Comparison of ENCODE assay signal across 1 cellular context in the genomic region with DNA sequence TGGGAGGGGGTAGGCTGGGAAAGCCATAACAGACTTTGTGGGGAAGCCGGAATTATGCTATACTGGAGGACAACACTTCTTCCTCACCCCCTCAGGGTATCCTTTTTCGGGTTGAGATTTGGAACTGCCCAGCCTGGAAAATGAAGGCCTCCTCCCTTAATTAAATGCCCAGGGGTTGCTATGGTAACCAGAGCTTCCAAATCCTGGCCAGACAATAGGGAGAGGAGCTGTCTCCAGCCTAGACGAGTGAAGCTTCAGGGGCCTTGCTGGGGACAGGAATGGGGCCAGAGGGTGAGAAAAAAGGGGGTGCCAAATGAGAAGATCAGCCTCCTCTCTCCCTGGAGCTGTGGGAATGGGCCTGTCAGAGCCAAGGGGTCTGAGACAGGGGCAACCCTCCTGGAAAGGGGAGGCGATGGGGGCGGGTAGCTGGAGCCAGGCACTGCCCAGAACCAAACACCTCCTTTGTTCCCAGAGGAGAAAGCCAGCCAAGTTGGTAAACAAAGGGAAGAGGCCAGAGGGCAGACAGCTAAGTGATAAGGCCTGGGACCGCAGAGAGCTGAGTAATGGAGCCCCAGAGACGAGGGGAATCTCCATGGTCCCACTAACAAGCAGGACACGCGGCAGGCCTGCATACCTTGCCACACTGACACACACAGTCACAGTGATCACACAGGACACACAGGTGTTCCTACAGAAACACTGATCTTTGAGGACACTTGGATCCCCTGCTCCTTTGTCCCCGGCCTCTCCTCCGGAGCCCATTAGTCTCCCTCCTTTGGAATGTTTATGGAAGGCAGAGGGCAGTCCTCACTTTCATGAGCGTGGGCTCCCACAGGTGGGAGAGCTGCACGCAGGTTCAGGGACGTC.
TF ChIP-seq lines count a peak whose summit lies in the region.

No MANE protein-coding gene starts in this region.

TF ChIP-seq in A549, 52 proteins besides CTCF, POLR2A, EP300 and RAD21 (continued from another document):
- TF ChIP-seq, protein P1, sequence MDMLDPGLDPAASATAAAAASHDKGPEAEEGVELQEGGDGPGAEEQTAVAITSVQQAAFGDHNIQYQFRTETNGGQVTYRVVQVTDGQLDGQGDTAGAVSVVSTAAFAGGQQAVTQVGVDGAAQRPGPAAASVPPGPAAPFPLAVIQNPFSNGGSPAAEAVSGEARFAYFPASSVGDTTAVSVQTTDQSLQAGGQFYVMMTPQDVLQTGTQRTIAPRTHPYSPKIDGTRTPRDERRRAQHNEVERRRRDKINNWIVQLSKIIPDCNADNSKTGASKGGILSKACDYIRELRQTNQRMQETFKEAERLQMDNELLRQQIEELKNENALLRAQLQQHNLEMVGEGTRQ (IDR thresholded peaks at IDR 0.05): no peak
- TF ChIP-seq, protein P2, sequence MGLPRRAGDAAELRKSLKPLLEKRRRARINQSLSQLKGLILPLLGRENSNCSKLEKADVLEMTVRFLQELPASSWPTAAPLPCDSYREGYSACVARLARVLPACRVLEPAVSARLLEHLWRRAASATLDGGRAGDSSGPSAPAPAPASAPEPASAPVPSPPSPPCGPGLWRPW (IDR thresholded peaks at IDR 0.05): no peak
- TF ChIP-seq, protein P3, sequence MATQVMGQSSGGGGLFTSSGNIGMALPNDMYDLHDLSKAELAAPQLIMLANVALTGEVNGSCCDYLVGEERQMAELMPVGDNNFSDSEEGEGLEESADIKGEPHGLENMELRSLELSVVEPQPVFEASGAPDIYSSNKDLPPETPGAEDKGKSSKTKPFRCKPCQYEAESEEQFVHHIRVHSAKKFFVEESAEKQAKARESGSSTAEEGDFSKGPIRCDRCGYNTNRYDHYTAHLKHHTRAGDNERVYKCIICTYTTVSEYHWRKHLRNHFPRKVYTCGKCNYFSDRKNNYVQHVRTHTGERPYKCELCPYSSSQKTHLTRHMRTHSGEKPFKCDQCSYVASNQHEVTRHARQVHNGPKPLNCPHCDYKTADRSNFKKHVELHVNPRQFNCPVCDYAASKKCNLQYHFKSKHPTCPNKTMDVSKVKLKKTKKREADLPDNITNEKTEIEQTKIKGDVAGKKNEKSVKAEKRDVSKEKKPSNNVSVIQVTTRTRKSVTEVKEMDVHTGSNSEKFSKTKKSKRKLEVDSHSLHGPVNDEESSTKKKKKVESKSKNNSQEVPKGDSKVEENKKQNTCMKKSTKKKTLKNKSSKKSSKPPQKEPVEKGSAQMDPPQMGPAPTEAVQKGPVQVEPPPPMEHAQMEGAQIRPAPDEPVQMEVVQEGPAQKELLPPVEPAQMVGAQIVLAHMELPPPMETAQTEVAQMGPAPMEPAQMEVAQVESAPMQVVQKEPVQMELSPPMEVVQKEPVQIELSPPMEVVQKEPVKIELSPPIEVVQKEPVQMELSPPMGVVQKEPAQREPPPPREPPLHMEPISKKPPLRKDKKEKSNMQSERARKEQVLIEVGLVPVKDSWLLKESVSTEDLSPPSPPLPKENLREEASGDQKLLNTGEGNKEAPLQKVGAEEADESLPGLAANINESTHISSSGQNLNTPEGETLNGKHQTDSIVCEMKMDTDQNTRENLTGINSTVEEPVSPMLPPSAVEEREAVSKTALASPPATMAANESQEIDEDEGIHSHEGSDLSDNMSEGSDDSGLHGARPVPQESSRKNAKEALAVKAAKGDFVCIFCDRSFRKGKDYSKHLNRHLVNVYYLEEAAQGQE (IDR thresholded peaks at IDR 0.05): no peak
- TF ChIP-seq, protein P4, sequence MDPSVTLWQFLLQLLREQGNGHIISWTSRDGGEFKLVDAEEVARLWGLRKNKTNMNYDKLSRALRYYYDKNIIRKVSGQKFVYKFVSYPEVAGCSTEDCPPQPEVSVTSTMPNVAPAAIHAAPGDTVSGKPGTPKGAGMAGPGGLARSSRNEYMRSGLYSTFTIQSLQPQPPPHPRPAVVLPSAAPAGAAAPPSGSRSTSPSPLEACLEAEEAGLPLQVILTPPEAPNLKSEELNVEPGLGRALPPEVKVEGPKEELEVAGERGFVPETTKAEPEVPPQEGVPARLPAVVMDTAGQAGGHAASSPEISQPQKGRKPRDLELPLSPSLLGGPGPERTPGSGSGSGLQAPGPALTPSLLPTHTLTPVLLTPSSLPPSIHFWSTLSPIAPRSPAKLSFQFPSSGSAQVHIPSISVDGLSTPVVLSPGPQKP (IDR thresholded peaks at IDR 0.05; ENCODE audit: low read depth, low read length): no peak
- no peak for TF ChIP-seq RCOR1 (IDR thresholded peaks at IDR 0.05; ENCODE audit: low read depth, low read length)
- TF ChIP-seq, protein P5, sequence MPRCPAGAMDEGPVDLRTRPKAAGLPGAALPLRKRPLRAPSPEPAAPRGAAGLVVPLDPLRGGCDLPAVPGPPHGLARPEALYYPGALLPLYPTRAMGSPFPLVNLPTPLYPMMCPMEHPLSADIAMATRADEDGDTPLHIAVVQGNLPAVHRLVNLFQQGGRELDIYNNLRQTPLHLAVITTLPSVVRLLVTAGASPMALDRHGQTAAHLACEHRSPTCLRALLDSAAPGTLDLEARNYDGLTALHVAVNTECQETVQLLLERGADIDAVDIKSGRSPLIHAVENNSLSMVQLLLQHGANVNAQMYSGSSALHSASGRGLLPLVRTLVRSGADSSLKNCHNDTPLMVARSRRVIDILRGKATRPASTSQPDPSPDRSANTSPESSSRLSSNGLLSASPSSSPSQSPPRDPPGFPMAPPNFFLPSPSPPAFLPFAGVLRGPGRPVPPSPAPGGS (IDR thresholded peaks at IDR 0.05): 0 out of 3 replicates have a peak, but pooled peaks have one; percentile 7
- no peak for TF ChIP-seq TFCP2L1 (CRISPR knock-in tag; IDR thresholded peaks at IDR 0.05)
- TF ChIP-seq, protein P6, sequence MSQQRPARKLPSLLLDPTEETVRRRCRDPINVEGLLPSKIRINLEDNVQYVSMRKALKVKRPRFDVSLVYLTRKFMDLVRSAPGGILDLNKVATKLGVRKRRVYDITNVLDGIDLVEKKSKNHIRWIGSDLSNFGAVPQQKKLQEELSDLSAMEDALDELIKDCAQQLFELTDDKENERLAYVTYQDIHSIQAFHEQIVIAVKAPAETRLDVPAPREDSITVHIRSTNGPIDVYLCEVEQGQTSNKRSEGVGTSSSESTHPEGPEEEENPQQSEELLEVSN (IDR thresholded peaks at IDR 0.05; ENCODE audit: borderline replicate concordance, low read depth): no peak
- TF ChIP-seq ESRRA (IDR thresholded peaks at IDR 0.05; ENCODE audit: borderline replicate concordance, low read length): no peak
- peak; percentile 18; the same call in 1 of the 2 replicates for TF ChIP-seq RFX5 (IDR thresholded peaks at IDR 0.05)
- no peak for TF ChIP-seq CHD2 (IDR thresholded peaks at IDR 0.05; ENCODE audit: low read length, partially characterized antibody)
- no peak; the same call in 1 of the 2 replicates for TF ChIP-seq EHF (CRISPR knock-in tag; IDR thresholded peaks at IDR 0.05)
- peak; percentile 73; the same call in 1 of the 2 replicates for TF ChIP-seq MYC (IDR thresholded peaks at IDR 0.05; ENCODE audit: borderline replicate concordance, low read length)
- TF ChIP-seq HOXB5 (CRISPR knock-in tag; IDR thresholded peaks at IDR 0.05): peak; percentile 57; the same call in 1 of the 2 replicates
- peak; percentile 80; the same call in 1 of the 2 replicates for TF ChIP-seq TP53 (CRISPR knock-in tag; IDR thresholded peaks at IDR 0.05)
- no peak for TF ChIP-seq KDM1A (IDR thresholded peaks at IDR 0.05; ENCODE audit: low read depth)
- TF ChIP-seq ZSCAN20 (CRISPR knock-in tag; IDR thresholded peaks at IDR 0.05): peak; percentile 64; the same call in 1 of the 2 replicates
- TF ChIP-seq, protein P7, sequence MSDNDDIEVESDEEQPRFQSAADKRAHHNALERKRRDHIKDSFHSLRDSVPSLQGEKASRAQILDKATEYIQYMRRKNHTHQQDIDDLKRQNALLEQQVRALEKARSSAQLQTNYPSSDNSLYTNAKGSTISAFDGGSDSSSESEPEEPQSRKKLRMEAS (IDR thresholded peaks at IDR 0.05): peak; percentile 70
- TF ChIP-seq CBX2 (IDR thresholded peaks at IDR 0.05; ENCODE audit: borderline replicate concordance, low read depth): no peak
- 0 out of 5 replicates have a peak, but pooled peaks have one; percentile 26 to 33 for TF ChIP-seq JUN (IDR thresholded peaks at IDR 0.05)
- TF ChIP-seq SREBF2 (IDR thresholded peaks at IDR 0.05): no peak
- no peak for TF ChIP-seq NPAS2 (CRISPR knock-in tag; IDR thresholded peaks at IDR 0.05; ENCODE audit: borderline replicate concordance)
- TF ChIP-seq PHF8 (IDR thresholded peaks at IDR 0.05; ENCODE audit: borderline replicate concordance, low read depth): no peak
- TF ChIP-seq BHLHE40 (IDR thresholded peaks at IDR 0.05; ENCODE audit: low read depth, low read length): no peak
- no peak for TF ChIP-seq HDAC2 (IDR thresholded peaks at IDR 0.05)
- TF ChIP-seq HOXA7 (CRISPR knock-in tag; IDR thresholded peaks at IDR 0.05): no peak
- TF ChIP-seq RNF2 (IDR thresholded peaks at IDR 0.05; ENCODE audit: borderline replicate concordance, low read depth): no peak
- TF ChIP-seq NFE2L2 (conservative IDR thresholded peaks at IDR 0.05; ENCODE audit: low read length): no peak
- peak; percentile 63; the same call in 1 of the 2 replicates for TF ChIP-seq FOSB (CRISPR knock-in tag; IDR thresholded peaks at IDR 0.05)
- TF ChIP-seq ZC3H11A (IDR thresholded peaks at IDR 0.05): 0 out of 2 replicates have a peak, but pooled peaks have one; percentile 2
- no peak for TF ChIP-seq CEBPB (IDR thresholded peaks at IDR 0.05)
- TF ChIP-seq RARB (CRISPR knock-in tag; IDR thresholded peaks at IDR 0.05): no peak
- TF ChIP-seq, protein P8, sequence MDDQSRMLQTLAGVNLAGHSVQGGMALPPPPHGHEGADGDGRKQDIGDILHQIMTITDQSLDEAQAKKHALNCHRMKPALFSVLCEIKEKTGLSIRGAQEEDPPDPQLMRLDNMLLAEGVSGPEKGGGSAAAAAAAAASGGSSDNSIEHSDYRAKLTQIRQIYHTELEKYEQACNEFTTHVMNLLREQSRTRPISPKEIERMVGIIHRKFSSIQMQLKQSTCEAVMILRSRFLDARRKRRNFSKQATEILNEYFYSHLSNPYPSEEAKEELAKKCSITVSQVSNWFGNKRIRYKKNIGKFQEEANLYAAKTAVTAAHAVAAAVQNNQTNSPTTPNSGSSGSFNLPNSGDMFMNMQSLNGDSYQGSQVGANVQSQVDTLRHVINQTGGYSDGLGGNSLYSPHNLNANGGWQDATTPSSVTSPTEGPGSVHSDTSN (IDR thresholded peaks at IDR 0.05): no peak
